15 cellular contexts compared by ENCODE assay signal in the genomic region with DNA sequence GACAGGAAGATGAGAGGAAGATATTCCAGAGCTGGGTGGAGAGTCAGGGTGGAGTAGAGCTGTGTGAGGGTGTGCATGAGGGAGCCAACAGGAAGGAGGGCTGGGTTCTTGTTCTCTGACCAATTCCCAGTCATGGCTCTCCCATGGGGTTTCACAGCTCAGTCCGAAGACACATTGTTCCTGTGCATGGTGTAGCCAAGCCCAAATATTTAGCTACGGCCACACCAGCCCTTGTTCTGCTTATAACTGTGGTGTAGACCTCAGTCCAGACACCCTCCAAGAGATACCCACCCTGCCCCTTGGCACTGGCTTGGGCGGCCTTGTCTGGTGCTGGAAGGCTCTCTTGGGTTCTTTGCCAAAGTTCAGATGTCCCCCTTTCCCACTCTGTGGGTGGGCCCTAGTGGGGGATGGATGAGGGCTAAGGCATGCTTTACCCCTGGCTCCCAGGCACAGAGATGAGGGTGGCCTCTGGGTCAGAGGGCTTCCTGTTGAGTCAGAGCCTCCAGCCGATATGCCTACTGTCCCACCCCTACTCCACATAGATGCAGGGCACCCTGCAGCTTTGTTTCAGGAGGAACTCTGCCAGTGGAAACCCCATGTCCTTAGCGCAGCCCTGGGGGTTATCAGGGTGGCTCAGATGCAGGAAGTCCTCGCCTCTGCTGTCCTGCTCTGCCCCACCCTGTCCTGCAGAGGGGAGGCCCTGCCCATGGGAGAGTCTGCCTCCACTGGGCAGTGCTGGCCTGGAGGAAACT.
DNase-seq lines count a peak whose midpoint lies in the region; ATAC-seq, FAIRE-seq and TF ChIP-seq lines count a peak whose summit lies in the region.
"Had no signal": no experiment of that assay in that cellular context is flagged by ENCODE, and none has a peak within 500 bp of the region (broad histone marks: within the 10 kb centered on the region; RNA-seq: fewer than 3 reads in every experiment).

No MANE protein-coding gene starts in this region.

- H3K23ac ChIP-seq in H1 (ENCODE audit: insufficient read length), result no peak overlapping the region

- no peak overlapping the region for H4K91ac ChIP-seq in H1 (replicated peaks; ENCODE audit: insufficient read length, low read length)

- TF ChIP-seq CTCF in H1 (IDR thresholded peaks at IDR 0.05; ENCODE audit: control extremely low read depth in 1 of 3, insufficient read depth in 1 of 3, low read depth in 1 of 3, low read length in 3 of 3), result no peak
- TF ChIP-seq CTCF in lung (IDR thresholded peaks at IDR 0.05; ENCODE audit: control extremely low read depth, extremely low read depth), result no peak
- TF ChIP-seq CTCF in thoracic aorta (IDR thresholded peaks at IDR 0.05), result no peak

- H3K4ac ChIP-seq in H1 (replicated peaks; ENCODE audit: insufficient read length, low read depth, low read length), result no peak overlapping the region

- H3K79me2 ChIP-seq in H1 (ENCODE audit: control insufficient read depth in 1 of 2, insufficient read depth in 2 of 2, low read length in 2 of 2), result no peaks in the 10 kb centered on the region

- no peak for TF ChIP-seq POLR2A in H1 (IDR thresholded peaks at IDR 0.05; ENCODE audit: control extremely low read depth in 1 of 2, low read depth in 2 of 2, low read length in 2 of 2)

- DNase-seq in LoVo (ENCODE audit: low spot score) (peak; percentile 38), H1 (ENCODE audit: low read depth in 1 of 2, low spot score in 2 of 2) (no peak), lung (ENCODE audit: low spot score) (no peak), thoracic aorta (ENCODE audit: low spot score) (peak; percentile 66), kidney glomerular epithelial cell (lab: John Stamatoyannopoulos, UW) (no peak), NCI-H1694 (lab: John Stamatoyannopoulos, UW) (no peak), iPS-NIHi11 (ENCODE audit: low spot score) (no peak)
- no peak for DNase-seq in activated CD4-positive, alpha-beta T cell treated with anti-CD3 and anti-CD28 coated beads for 4 hours
- DNase-seq: activated CD8-positive, alpha-beta memory T cell treated with anti-CD3 and anti-CD28 coated beads, Interleukin-2, amount 50 U/mL, for 4 hours; amygdala; endodermal cell; NCI-H187; stimulated activated CD4-positive, alpha-beta T cell treated with anti-CD3 and anti-CD28 coated beads, Interleukin-4, amount 100 ng/mL, for 24 hours; substantia nigra; T-helper 2 cell had no signal

- peak overlapping the region; percentile 53; the same call in 1 of the 2 replicates for H4K8ac ChIP-seq in H1 (ENCODE audit: extremely low read depth, insufficient read depth, low read length)

- TF ChIP-seq EP300 in H1 (IDR thresholded peaks at IDR 0.05; ENCODE audit: borderline replicate concordance in 1 of 2, low read depth in 2 of 2, low read length in 2 of 2), result no peak

- H2BK12ac ChIP-seq in H1 (ENCODE audit: low read depth, low read length), result no peak overlapping the region

- no peak overlapping the region for H2BK120ac ChIP-seq in H1 (replicated peaks; ENCODE audit: low read depth, low read length)

- H4K5ac ChIP-seq in H1 (ENCODE audit: insufficient read length, low read depth, low read length), result no peak overlapping the region

- no peak overlapping the region for H3K56ac ChIP-seq in H1 (replicated peaks; ENCODE audit: insufficient read length, low read depth, low read length)

- no peaks in the 10 kb centered on the region; the same call in 1 of the 2 replicates for H3K23me2 ChIP-seq in H1 (ENCODE audit: low read depth, low read length)

- ATAC-seq in lung (ENCODE audit: insufficient read depth, low FRiP score), result no peak
- peak; percentile 89 for ATAC-seq in thoracic aorta (ENCODE audit: insufficient number of reproducible peaks, low FRiP score, low read depth)

- no peak overlapping the region for H3K14ac ChIP-seq in H1 (ENCODE audit: insufficient read length)

- no peak overlapping the region for H2BK5ac ChIP-seq in H1 (ENCODE audit: low read depth, low read length)

- H4K20me1 ChIP-seq in H1 (replicated peaks in 1 of 2; ENCODE audit: control insufficient read depth in 1 of 2, insufficient read depth in 2 of 2, low read length in 2 of 2), result no peaks in the 10 kb centered on the region

- H3K36me3 ChIP-seq in H1 (ENCODE audit: control insufficient read depth in 2 of 4, insufficient read depth in 4 of 4, low read length in 3 of 4) (no peaks in the 10 kb centered on the region), lung (ENCODE audit: control insufficient read depth in 2 of 2, insufficient read depth in 2 of 2, low read length in 2 of 2) (no peaks in the 10 kb centered on the region), thoracic aorta (no peaks in the 10 kb centered on the region)

- TF ChIP-seq RAD21 in H1 (IDR thresholded peaks at IDR 0.05 in 1 of 2, conservative IDR thresholded peaks at IDR 0.05 in 1 of 2; ENCODE audit: low read depth in 2 of 2, low read length in 2 of 2), result no peak; a peak in 1 of 4 replicates

- no peaks in the 10 kb centered on the region for H3K79me1 ChIP-seq in H1 (ENCODE audit: low read depth, low read length)

- H3K18ac ChIP-seq in H1 (ENCODE audit: extremely low read depth, low read length), result no peak overlapping the region

- H2BK20ac ChIP-seq in H1 (ENCODE audit: low read length), result no peak overlapping the region

- peaks cover 0 to under 1% of the 10 kb centered on the region in 2 experiments; a peak in 1 of 4 replicates for H3K9me3 ChIP-seq in H1 (ENCODE audit: insufficient read depth in 2 of 2, low read depth in 1 of 2, low read length in 1 of 2)
- peaks cover 0 to 5% of the 10 kb centered on the region in 2 donors for H3K9me3 ChIP-seq in lung (ENCODE audit: control insufficient read depth in 2 of 2, insufficient read depth in 1 of 2, low read length in 1 of 2)
- H3K9me3 ChIP-seq in thoracic aorta, result no peaks in the 10 kb centered on the region

- no peak overlapping the region for H3K4me3 ChIP-seq in H1 (ENCODE audit: extremely low read depth in 1 of 4, insufficient read depth in 2 of 4, low read depth in 3 of 4, low read length in 4 of 4)
- no peak overlapping the region for H3K4me3 ChIP-seq in lung
- peak overlapping the region; percentile 38 for H3K4me3 ChIP-seq in thoracic aorta

- H3K27me3 ChIP-seq in H1 (replicated peaks in 1 of 4; ENCODE audit: control insufficient read depth in 3 of 4, extremely low read depth in 1 of 4, insufficient read depth in 3 of 4, low read length in 3 of 4) (no peaks in the 10 kb centered on the region), lung (ENCODE audit: control insufficient read depth, insufficient read depth) (no peaks in the 10 kb centered on the region), thoracic aorta (replicated peaks; ENCODE audit: insufficient read depth) (no peaks in the 10 kb centered on the region)

- no peaks in the 10 kb centered on the region for H3K4me1 ChIP-seq in H1 (replicated peaks in 1 of 4; ENCODE audit: control insufficient read depth in 3 of 4, insufficient read depth in 4 of 4, low read length in 3 of 4)
- peaks cover 10 to 12% of the 10 kb centered on the region in 2 donors for H3K4me1 ChIP-seq in lung (ENCODE audit: control insufficient read depth in 2 of 2, insufficient read depth in 2 of 2, low read length in 2 of 2)
- peaks cover 48 to 98% of the 10 kb centered on the region in 2 donors for H3K4me1 ChIP-seq in thoracic aorta (ENCODE audit: control insufficient read depth in 1 of 2, low read depth in 2 of 2)

- POLR2A ChIA-PET in H1 (lab: Charles Lee; ENCODE audit: partially characterized antibody), result no interaction called here

- H3K9ac ChIP-seq in H1 (replicated peaks in 1 of 4; ENCODE audit: extremely low read depth in 1 of 4, low read depth in 3 of 4, low read length in 3 of 4), result no peak overlapping the region

- no peak overlapping the region for H2BK15ac ChIP-seq in H1 (ENCODE audit: low read length)

- no peak for FAIRE-seq in H1 (lab: Jason Lieb, UNC)

- CTCF ChIA-PET in H1 (lab: Charles Lee; ENCODE audit: partially characterized antibody), result interaction anchor here (0.9 kb wide), 2 partner anchors 9 to 332 kb away, joined by 3 read pairs; no protein-coding TSS in a partner anchor

- 90% methylated on average over 6 of the region's 6 CpGs; no CpG with 5 or more reads in 1 of the 2 experiments for WGBS in H1 (ENCODE audit: extremely low coverage in 1 of 2, insufficient coverage in 1 of 2, insufficient read length in 1 of 2, insufficient replicate concordance in 2 of 2, low coverage in 1 of 2, low lambda C conversion rate in 2 of 2, missing lambda C conversion rate in 1 of 2), 2 experiments
- 54 to 62% methylated on average over 6 of the region's 6 CpGs for WGBS in lung, 2 donors

- H3K27ac ChIP-seq in H1 (ENCODE audit: low read depth, low read length) (no peak overlapping the region), lung (ENCODE audit: low read depth in 1 of 2, low read length in 1 of 2) (peak overlapping the region; percentile 62 to 78), thoracic aorta (peak overlapping the region; percentile 97 to 98)

- H3K4me2 ChIP-seq in H1 (ENCODE audit: insufficient read depth in 1 of 2, low read depth in 2 of 2, low read length in 2 of 2), result no peak overlapping the region

- no peak overlapping the region for H2AFZ ChIP-seq in H1 (ENCODE audit: low read length)

- H2AK5ac ChIP-seq in H1 (ENCODE audit: low read depth, low read length), result no peak overlapping the region

TF ChIP-seq in H1, 55 proteins besides CTCF, POLR2A, EP300 and RAD21:
- TF ChIP-seq SAP30 (IDR thresholded peaks at IDR 0.05; ENCODE audit: insufficient read depth, insufficient replicate concordance, low read length), result no peak
- no peak for TF ChIP-seq FOSL1 (IDR thresholded peaks at IDR 0.05; ENCODE audit: insufficient read depth, low read depth, low read length)
- TF ChIP-seq GABPA (IDR thresholded peaks at IDR 0.05; ENCODE audit: borderline replicate concordance, insufficient read depth, low read length), result no peak
- no peak for TF ChIP-seq TAF7 (optimal IDR thresholded peaks at IDR 0.05; ENCODE audit: borderline replicate concordance, low read depth, low read length)
- TF ChIP-seq CBX5 (IDR thresholded peaks at IDR 0.05; ENCODE audit: low read depth, low read length), result no peak
- no peak for TF ChIP-seq NANOG (IDR thresholded peaks at IDR 0.05; ENCODE audit: insufficient read depth, low read depth, low read length, poor library complexity, severe bottlenecking)
- no peak for TF ChIP-seq TEAD4 (IDR thresholded peaks at IDR 0.05; ENCODE audit: low read depth, low read length)

Comparison
In these comparisons a context has a peak if more than half of its experiments do, and no peak if none do; other contexts are left out.
1. DNase-seq: peak in LoVo (single experiment) and thoracic aorta (single experiment); none in H1 (0 of 2), lung (single experiment), kidney glomerular epithelial cell (single experiment), NCI-H1694 (single experiment), activated CD4-positive, alpha-beta T cell treated with anti-CD3 and anti-CD28 coated beads for 4 hours (0 of 2) and iPS-NIHi11 (single experiment).